Comparison of ENCODE assay signal across 23 cellular contexts in the genomic region with DNA sequence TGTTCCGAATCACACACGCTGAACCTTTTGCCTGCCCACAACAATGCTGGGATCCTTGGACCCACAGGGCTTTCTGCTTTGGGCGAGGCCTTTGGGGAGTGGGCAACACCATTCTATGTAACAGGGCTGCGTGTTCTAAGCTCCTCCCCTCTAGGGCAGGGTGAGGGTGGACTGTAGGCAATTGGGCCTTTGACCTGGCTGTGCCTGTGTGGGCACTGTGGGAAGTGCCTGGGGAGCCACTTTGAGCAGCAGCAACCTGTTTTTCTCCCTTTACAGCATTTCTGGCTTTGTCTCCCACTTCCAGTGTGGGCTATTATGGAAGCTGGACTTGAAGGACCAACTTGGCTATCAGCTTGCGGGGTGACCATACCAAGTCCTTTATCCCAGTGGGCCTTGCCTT.
"Had no signal": no experiment of that assay in that cellular context is flagged by ENCODE, and none has a peak within 500 bp of the region (broad histone marks: within the 10 kb centered on the region; RNA-seq: fewer than 3 reads in every experiment).

No MANE protein-coding gene starts in this region.

- H3K9me3 Mint-ChIP-seq: effector memory CD8-positive, alpha-beta T cell had no signal

- H3K4me1 Mint-ChIP-seq: naive thymus-derived CD4-positive, alpha-beta T cell; stimulated activated naive CD8-positive, alpha-beta T cell treated with anti-CD3 and anti-CD28 coated beads, Interleukin-15, amount 100 ng/mL, for 72 hours had no signal

- ATAC-seq: effector memory CD8-positive, alpha-beta T cell; left cardiac atrium; left lung; naive thymus-derived CD4-positive, alpha-beta T cell; sciatic nerve; stimulated activated naive CD8-positive, alpha-beta T cell treated with anti-CD3 and anti-CD28 coated beads, Interleukin-15, amount 100 ng/mL, for 72 hours had no signal

- H3K9me3 ChIP-seq: prostate gland, suprapubic skin had no signal

- H3K4me1 ChIP-seq: left lung, prostate gland, right atrium auricular region, suprapubic skin had no signal

- H2AFZ ChIP-seq: neural progenitor cell had no signal

- H3K9ac ChIP-seq: neural progenitor cell had no signal

- H3K27me3 ChIP-seq: neural progenitor cell, right atrium auricular region had no signal

- H3K36me3 Mint-ChIP-seq: naive thymus-derived CD4-positive, alpha-beta T cell; neural progenitor cell had no signal

- H3K4me2 ChIP-seq: neural progenitor cell, smooth muscle cell had no signal

- H3K27ac Mint-ChIP-seq: effector memory CD8-positive, alpha-beta T cell; naive thymus-derived CD4-positive, alpha-beta T cell; nephron; neural progenitor cell; stimulated activated naive CD8-positive, alpha-beta T cell treated with anti-CD3 and anti-CD28 coated beads, Interleukin-15, amount 100 ng/mL, for 72 hours; type B pancreatic cell had no signal

- DNase-seq: cortex of kidney; effector memory CD8-positive, alpha-beta T cell; hypothalamus; left cardiac atrium; left lung; mesenchymal stem cell; midbrain; naive thymus-derived CD4-positive, alpha-beta T cell; nucleus accumbens; stimulated activated CD4-positive, alpha-beta T cell treated with anti-CD3 and anti-CD28 coated beads, Interleukin-12 subunit alpha, Interleukin-12 subunit beta, amount 100 ng/mL, for 4 hours; stimulated activated CD4-positive, alpha-beta T cell treated with anti-CD3 and anti-CD28 coated beads, Interleukin-1b, Interleukin-23, amount 100 ng/mL, for 48 hours; stimulated activated CD4-positive, alpha-beta T cell treated with anti-CD3 and anti-CD28 coated beads, Interleukin-4, amount 100 ng/mL, for 1 hour; stimulated activated CD8-positive, alpha-beta memory T cell treated with anti-CD3 and anti-CD28 coated beads, Interleukin-4, amount 100 ng/mL, for 48 hours; stimulated activated naive CD4-positive, alpha-beta T cell; stimulated activated naive CD8-positive, alpha-beta T cell treated with anti-CD3 and anti-CD28 coated beads, Interleukin-15, amount 100 ng/mL, for 72 hours had no signal

- H3K36me3 ChIP-seq: left lung, neural progenitor cell, prostate gland, right atrium auricular region, suprapubic skin had no signal

- H3K4me3 Mint-ChIP-seq: effector memory CD8-positive, alpha-beta T cell; naive thymus-derived CD4-positive, alpha-beta T cell; nephron; neural progenitor cell; stimulated activated naive CD8-positive, alpha-beta T cell treated with anti-CD3 and anti-CD28 coated beads, Interleukin-15, amount 100 ng/mL, for 72 hours; type B pancreatic cell had no signal

- H3K4me3 ChIP-seq: left lung, neural progenitor cell, prostate gland, right atrium auricular region, smooth muscle cell, suprapubic skin had no signal

- H3K27ac ChIP-seq: left lung, neural progenitor cell, prostate gland, right atrium auricular region, suprapubic skin had no signal
